8 cellular contexts compared by ENCODE assay signal in genomic region chr13:91398413-91399188, GRCh38. TPM values are rescaled to one million over a fixed set of nuclear protein-coding genes. Genes with fewer than 3 reads are reported as not detected.
DNase-seq lines count a peak whose midpoint lies in the region; ATAC-seq and TF ChIP-seq lines count a peak whose summit lies in the region.

Gene GPC5, plus strand, starts transcription at chr13:91398621.

- peak; percentile 14 for DNase-seq in Jurkat, Clone E6-1 (ENCODE audit: low read depth, low spot score)
- peak; percentile 66 for DNase-seq in SKM-1 treated with dmso at 0.1 percent for 144 hours (lab: John Stamatoyannopoulos, UW; ENCODE audit: unreplicated experiment)
- DNase-seq in left cardiac atrium: peak; percentile 80
- DNase-seq in psoas muscle: peak; percentile 68 to 83

- peaks cover 12% of the 10 kb centered on the region for H3K4me1 Mint-ChIP-seq in activated naive CD8-positive, alpha-beta T cell (ENCODE audit: low read depth)

- intact Hi-C loops in left cardiac atrium (cut with DNase I): no loop called here
- intact Hi-C loops in psoas muscle (cut with DNase I): no loop called here

- WGBS in psoas muscle, 3 donors: 0 to 1% (median 0%) methylated on average over 68 to 76 of the region's 76 CpGs
- WGBS in urinary bladder: under 1% methylated on average over 76 of the region's 76 CpGs

- H3K9ac ChIP-seq in ES-I3 (ENCODE audit: low read depth, low read length): peak within 1 kb of the TSS; percentile 70; the same call in 1 of the 2 replicates

- H3K4me1 ChIP-seq in ES-I3 (ENCODE audit: insufficient read depth, low read length): no peaks in the 10 kb centered on the region
- peaks cover 13% of the 10 kb centered on the region for H3K4me1 ChIP-seq in psoas muscle
- H3K4me1 ChIP-seq in urinary bladder (ENCODE audit: insufficient read depth): no peaks in the 10 kb centered on the region

- H3K27ac ChIP-seq in psoas muscle (no peak within 1 kb of the TSS), urinary bladder (ENCODE audit: low read depth) (no peak within 1 kb of the TSS)

- no peak for TF ChIP-seq CTCF in psoas muscle (IDR thresholded peaks at IDR 0.05)

- peaks cover 0 to 47% (median 0%) of the 10 kb centered on the region in 3 donors for H3K27me3 ChIP-seq in psoas muscle (ENCODE audit: insufficient read depth in 3 of 3, low read length in 2 of 3)

- H3K4me3 Mint-ChIP-seq in activated naive CD8-positive, alpha-beta T cell: peak within 1 kb of the TSS; percentile 82

- no peaks in the 10 kb centered on the region for H3K36me3 ChIP-seq in ES-I3 (ENCODE audit: insufficient read depth, low read length)
- no peaks in the 10 kb centered on the region for H3K36me3 ChIP-seq in psoas muscle (ENCODE audit: insufficient read depth in 1 of 2, low read depth in 1 of 2)
- H3K36me3 ChIP-seq in urinary bladder (ENCODE audit: insufficient read depth): no peaks in the 10 kb centered on the region

- peaks cover 41% of the 10 kb centered on the region for H3K27me3 Mint-ChIP-seq in activated naive CD8-positive, alpha-beta T cell

- H3K9me3 ChIP-seq in ES-I3 (ENCODE audit: control insufficient read depth, insufficient read depth, low read length) (no peaks in the 10 kb centered on the region), psoas muscle (no peaks in the 10 kb centered on the region)

- no peaks in the 10 kb centered on the region for H3K36me3 Mint-ChIP-seq in activated naive CD8-positive, alpha-beta T cell

- no peak within 1 kb of the TSS for H3K27ac Mint-ChIP-seq in activated naive CD8-positive, alpha-beta T cell

- ATAC-seq in GM21786 (IDR thresholded peaks at IDR 0.05; ENCODE audit: unreplicated experiment): peak; percentile 89
- peak; percentile 99 to 100 for ATAC-seq in left cardiac atrium
- ATAC-seq in psoas muscle: peak; percentile 95 to 100 (median 99)

- H3K4me3 ChIP-seq in Jurkat, Clone E6-1 (ENCODE audit: low read length): peak within 1 kb of the TSS; percentile 20
- H3K4me3 ChIP-seq in psoas muscle (peak within 1 kb of the TSS; percentile 68), urinary bladder (ENCODE audit: low read depth, low read length) (peak within 1 kb of the TSS; percentile 38)

- no peaks in the 10 kb centered on the region for H3K9me3 Mint-ChIP-seq in activated naive CD8-positive, alpha-beta T cell (ENCODE audit: low read depth)

RNA-seq across cellular contexts. Expression of gene GPC5, which starts in this region (rescaled TPM):
- polyA plus RNA-seq in Jurkat, Clone E6-1 (2012; ENCODE audit: insufficient read depth, insufficient read length): 3.6 TPM
- total RNA-seq in left cardiac atrium (1 to 10 TPM; 1.8 to 3.0 TPM), psoas muscle (not detected), urinary bladder (5.0 TPM)
- polyA plus RNA-seq in psoas muscle (under 1 TPM in 1 of 3 donors, not detected in 2; 0.23 TPM), urinary bladder (0.06 TPM)

Comparison
In these comparisons a context has a peak if more than half of its experiments do, and no peak if none do; other contexts are left out.
1. Peak in DNase-seq, ATAC-seq and H3K4me3 ChIP-seq in psoas muscle; RNA of the gene not detected or under 1 TPM.
2. DNase-seq: peak in every context shown above with its lines; median percentile 80 in left cardiac atrium; 76 in psoas muscle; 66 in SKM-1 treated with dmso at 0.1 percent for 144 hours; 14 in Jurkat, Clone E6-1.